14 cellular contexts compared by ENCODE assay signal in genomic region chr2:105070010-105070865, GRCh38.
"Had no signal": no experiment of that assay in that cellular context is flagged by ENCODE, and none has a peak within 500 bp of the region (broad histone marks: within the 10 kb centered on the region; RNA-seq: fewer than 3 reads in every experiment).

No MANE protein-coding gene starts in this region.

- H3K9me3 ChIP-seq: gastrocnemius medialis, left lung, ovary, stomach, thoracic aorta had no signal

- H3K27me3 ChIP-seq: adrenal gland, gastrocnemius medialis, left lung, neural progenitor cell, ovary, stomach had no signal

- H3K9ac ChIP-seq: neural progenitor cell had no signal

- H3K27me3 Mint-ChIP-seq: activated CD4-positive, alpha-beta memory T cell treated with anti-CD3 and anti-CD28 coated beads, Interleukin-2, amount 10 ng/mL, durations not matched to agents 7 days and 5 days; memory B cell had no signal

- H3K27ac Mint-ChIP-seq: activated CD4-positive, alpha-beta memory T cell treated with anti-CD3 and anti-CD28 coated beads, Interleukin-2, amount 10 ng/mL, durations not matched to agents 7 days and 5 days; activated naive CD4-positive, alpha-beta T cell treated with anti-CD3 and anti-CD28 coated beads for 36 hours; memory B cell had no signal

- H3K4me1 ChIP-seq: adrenal gland, gastrocnemius medialis, left lung, stomach had no signal

- H3K27ac ChIP-seq: adrenal gland, gastrocnemius medialis, left lung, neural progenitor cell, ovary, stomach, thoracic aorta had no signal

- ATAC-seq: activated CD4-positive, CD25-positive, alpha-beta regulatory T cell treated with anti-CD3 and anti-CD28 coated beads, Interleukin-2, amount 50 U/mL, for 24 hours; gastrocnemius medialis; left lung had no signal

- H3K36me3 ChIP-seq: adrenal gland, gastrocnemius medialis, left lung, neural progenitor cell, ovary had no signal

- H2AFZ ChIP-seq: neural progenitor cell had no signal

- H3K4me3 Mint-ChIP-seq: activated CD4-positive, alpha-beta memory T cell treated with anti-CD3 and anti-CD28 coated beads, Interleukin-2, amount 10 ng/mL, durations not matched to agents 7 days and 5 days; activated naive CD4-positive, alpha-beta T cell treated with anti-CD3 and anti-CD28 coated beads for 36 hours; memory B cell; neural progenitor cell had no signal

- H3K9me3 Mint-ChIP-seq: activated CD4-positive, alpha-beta memory T cell treated with anti-CD3 and anti-CD28 coated beads, Interleukin-2, amount 10 ng/mL, durations not matched to agents 7 days and 5 days; activated naive CD4-positive, alpha-beta T cell treated with anti-CD3 and anti-CD28 coated beads for 36 hours; memory B cell; neural progenitor cell had no signal

- DNase-seq: activated CD4-positive, alpha-beta memory T cell treated with anti-CD3 and anti-CD28 coated beads, Interleukin-2, amount 10 ng/mL, durations not matched to agents 7 days and 5 days; activated naive CD4-positive, alpha-beta T cell treated with anti-CD3 and anti-CD28 coated beads for 36 hours; effector CD4-positive, alpha-beta T cell; gastrocnemius medialis; left lung; ovary; stimulated activated CD4-positive, alpha-beta T cell treated with anti-CD3 and anti-CD28 coated beads, Interleukin-4, amount 100 ng/mL, for 1 hour; stomach; T-helper 2 cell had no signal

- H3K4me3 ChIP-seq: adrenal gland, gastrocnemius medialis, left lung, neural progenitor cell, ovary, stomach, thoracic aorta had no signal

- H3K4me2 ChIP-seq: neural progenitor cell had no signal
